8 cellular contexts compared by ENCODE assay signal in the genomic region with DNA sequence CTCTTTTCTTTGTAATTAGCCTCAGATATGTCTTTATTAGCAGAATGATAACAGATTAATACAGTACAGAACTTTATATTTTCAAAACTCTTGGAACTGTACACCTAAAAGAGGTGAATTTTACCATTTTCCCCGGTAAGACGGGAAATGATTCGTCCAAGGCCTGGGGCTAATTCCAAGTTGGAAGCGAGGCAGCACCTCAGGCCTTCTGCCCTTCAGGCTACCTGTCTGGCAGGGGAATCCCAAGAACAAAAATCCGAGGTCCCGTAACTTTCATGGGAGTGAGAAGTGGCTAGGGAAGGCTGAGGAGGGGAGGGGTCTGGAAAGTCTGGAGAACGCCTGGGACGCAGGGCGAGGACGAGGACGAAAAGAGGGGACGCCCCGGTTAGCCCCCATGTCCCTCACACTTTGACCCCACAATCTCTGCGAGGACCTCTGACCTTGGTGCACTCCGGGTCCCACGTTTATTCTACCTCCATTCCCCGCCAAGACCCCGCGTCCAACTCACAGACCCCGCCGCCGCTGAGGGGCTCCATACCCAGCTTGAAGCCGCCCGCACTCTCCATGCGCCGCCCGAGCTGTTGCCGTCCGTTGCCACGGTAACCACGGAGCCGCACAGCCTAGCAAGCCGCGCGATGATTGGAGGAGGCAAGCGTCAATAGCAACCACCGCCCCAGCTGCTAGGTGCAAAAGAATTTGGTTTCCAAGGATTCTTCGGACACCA. TPM values are rescaled to one million over a fixed set of nuclear protein-coding genes. Genes with fewer than 3 reads are reported as not detected.
DNase-seq lines count a peak whose midpoint lies in the region; ATAC-seq lines count a peak whose summit lies in the region.

A gene (minus strand): TSS at position 601 of the 724 bp plus-strand sequence. CDS start 43,827 bp downstream, outside the sequence.

- no peak for ATAC-seq in stimulated activated naive CD8-positive, alpha-beta T cell treated with anti-CD3 and anti-CD28 coated beads, Interleukin-15, Interleukin-2, amounts not matched to agents 100 U/mL and 50 U/mL, for 24 hours
- ATAC-seq in GM21619 (IDR thresholded peaks at IDR 0.05; ENCODE audit: unreplicated experiment) (no peak), HG02588 (IDR thresholded peaks at IDR 0.05; ENCODE audit: unreplicated experiment) (no peak)

- peak within 1 kb of the TSS in 2 of 5 donors; percentile 57 to 69 for H3K4me3 Mint-ChIP-seq in immature natural killer cell

- peaks cover 10 to 28% (median 14%) of the 10 kb centered on the region in 3 donors for H3K27me3 Mint-ChIP-seq in immature natural killer cell (ENCODE audit: low read depth in 3 of 3)

- peak within 1 kb of the TSS in 2 of 6 donors; percentile 32 to 81 for H3K27ac Mint-ChIP-seq in immature natural killer cell

- H3K4me1 Mint-ChIP-seq in immature natural killer cell: peaks cover 7 to 12% of the 10 kb centered on the region in 2 donors

- peaks cover 7 to 40% (median 31%) of the 10 kb centered on the region in 6 donors for H3K9me3 Mint-ChIP-seq in immature natural killer cell

- H3K36me3 Mint-ChIP-seq in immature natural killer cell: peaks cover 3 to 15% (median 4%) of the 10 kb centered on the region in 3 donors

- DNase-seq in Daoy (ENCODE audit: low read depth): peak; percentile 89
- peak; percentile 43 for DNase-seq in NCI-H146 treated with DMSO at 0.1 percent for 48 hours (lab: John Stamatoyannopoulos, UW; ENCODE audit: unreplicated experiment)
- peak in 54 of 58 donors; percentile 9 to 85 (median 52) for DNase-seq in anterior cingulate cortex (lab: John Stamatoyannopoulos, UW)
- peak; percentile 19 to 49 (median 48) for DNase-seq in immature natural killer cell
- DNase-seq in stimulated activated naive CD8-positive, alpha-beta T cell treated with anti-CD3 and anti-CD28 coated beads, Interleukin-15, Interleukin-2, amounts not matched to agents 100 U/mL and 50 U/mL, for 24 hours: peak; percentile 22
- DNase-seq in NOMO-1 (lab: John Stamatoyannopoulos, UW; ENCODE audit: unreplicated experiment in 2 of 2): no peak

RNA-seq across cellular contexts. Expression of the gene that starts here (rescaled TPM):
- 1.1 and 2.5 TPM in 2 replicates for total RNA-seq in Daoy (2014; rRNA removed; shearing (Covaris generic))
- polyA plus RNA-seq in immature natural killer cell: under 1 TPM in 2 of 3 donors, not detected in 1; 0.24 to 0.26 TPM

Comparison
In these comparisons a context has a peak if more than half of its experiments do, and no peak if none do; other contexts are left out.
1. Peak in DNase-seq in immature natural killer cell; RNA of the gene not detected or under 1 TPM.
2. DNase-seq: peak in Daoy (single experiment), NCI-H146 treated with DMSO at 0.1 percent for 48 hours (single experiment), anterior cingulate cortex (54 of 58) and stimulated activated naive CD8-positive, alpha-beta T cell treated with anti-CD3 and anti-CD28 coated beads, Interleukin-15, Interleukin-2, amounts not matched to agents 100 U/mL and 50 U/mL, for 24 hours (single experiment); none in NOMO-1 (0 of 2).